Comparison of ENCODE assay signal across 8 cellular contexts in genomic region chr19:35549174-35549788, GRCh38. TPM values are rescaled to one million over a fixed set of nuclear protein-coding genes. Genes with fewer than 3 reads are reported as not detected.
DNase-seq lines count a peak whose midpoint lies in the region; ATAC-seq and TF ChIP-seq lines count a peak whose summit lies in the region.

No MANE protein-coding gene starts in this region.

- no peaks in the 10 kb centered on the region for H3K27me3 Mint-ChIP-seq in activated T-helper 17 cell treated with anti-CD3 and anti-CD28 coated beads, Interleukin-2, amount 50 U/mL, for 72 hours

- no peak for ATAC-seq in activated T-helper 17 cell treated with anti-CD3 and anti-CD28 coated beads, Interleukin-2, amount 50 U/mL, for 72 hours (replicated peaks)
- ATAC-seq in GM21360 (IDR thresholded peaks at IDR 0.05; ENCODE audit: unreplicated experiment) = no peak
- ATAC-seq in GM18505 (IDR thresholded peaks at IDR 0.05; ENCODE audit: unreplicated experiment) = no peak

- peaks cover 13% of the 10 kb centered on the region for H3K4me1 Mint-ChIP-seq in activated T-helper 17 cell treated with anti-CD3 and anti-CD28 coated beads, Interleukin-2, amount 50 U/mL, for 72 hours

- TF ChIP-seq CTCF in LNCAP (IDR thresholded peaks at IDR 0.05) (peak; percentile 78), foreskin fibroblast (IDR thresholded peaks at IDR 0.05; ENCODE audit: low read depth, low read length) (peak; percentile 61), retinal pigment epithelial cell (conservative IDR thresholded peaks at IDR 0.05; ENCODE audit: low read depth, low read length) (peak; percentile 79)

- peak; percentile 70 for DNase-seq in EL
- DNase-seq in RPMI7951 (ENCODE audit: low read depth) = peak; percentile 68
- DNase-seq in foreskin fibroblast = peak; percentile 37 to 80
- no peak for DNase-seq in retinal pigment epithelial cell (ENCODE audit: low read depth)

- peaks cover 46% of the 10 kb centered on the region for H3K36me3 Mint-ChIP-seq in activated T-helper 17 cell treated with anti-CD3 and anti-CD28 coated beads, Interleukin-2, amount 50 U/mL, for 72 hours (ENCODE audit: low read depth)

- H3K4me3 ChIP-seq in foreskin fibroblast (ENCODE audit: low read depth in 1 of 2, low read length in 2 of 2) (no peak overlapping the region), retinal pigment epithelial cell (ENCODE audit: low read length) (no peak overlapping the region)

- H3K4me3 Mint-ChIP-seq in activated T-helper 17 cell treated with anti-CD3 and anti-CD28 coated beads, Interleukin-2, amount 50 U/mL, for 72 hours = no peak overlapping the region

- H3K27ac Mint-ChIP-seq in activated T-helper 17 cell treated with anti-CD3 and anti-CD28 coated beads, Interleukin-2, amount 50 U/mL, for 72 hours = peak overlapping the region; percentile 63

- H3K9me3 Mint-ChIP-seq in activated T-helper 17 cell treated with anti-CD3 and anti-CD28 coated beads, Interleukin-2, amount 50 U/mL, for 72 hours = no peaks in the 10 kb centered on the region

- no peak for TF ChIP-seq POLR2A in GM18505 (IDR thresholded peaks at IDR 0.05; ENCODE audit: borderline replicate concordance, extremely low read depth, insufficient read depth, insufficient read length)

RNA-seq across cellular contexts. Expression of gene TMEM147, which starts 3.9 kb away (rescaled TPM):
- 133 and 153 TPM in 2 replicates for total RNA-seq in RPMI7951 (2014; rRNA removed; shearing (Covaris generic))
- 10 to 100 TPM; 45.0 to 74.1 TPM for total RNA-seq in activated T-helper 17 cell treated with anti-CD3 and anti-CD28 coated beads, Interleukin-2, amount 50 U/mL, for 72 hours

RNA-seq across cellular contexts. Expression of gene ATP4A, which starts 14.2 kb away (rescaled TPM):
- 0.12 TPM in 1 of 2 replicates, not detected in the other for total RNA-seq in RPMI7951 (2014; rRNA removed; shearing (Covaris generic))
- not detected for total RNA-seq in activated T-helper 17 cell treated with anti-CD3 and anti-CD28 coated beads, Interleukin-2, amount 50 U/mL, for 72 hours

RNA-seq across cellular contexts. Expression of gene GAPDHS, which starts 16.0 kb away (rescaled TPM):
- total RNA-seq in RPMI7951 (2014; rRNA removed; shearing (Covaris generic)) = 0.20 TPM in 1 of 2 replicates, not detected in the other
- total RNA-seq in activated T-helper 17 cell treated with anti-CD3 and anti-CD28 coated beads, Interleukin-2, amount 50 U/mL, for 72 hours = not detected

RNA-seq across cellular contexts. Expression of gene SBSN, which starts 21.2 kb away (rescaled TPM):
- total RNA-seq in RPMI7951 (2014; rRNA removed; shearing (Covaris generic)) = not detected in 2 replicates
- not detected for total RNA-seq in activated T-helper 17 cell treated with anti-CD3 and anti-CD28 coated beads, Interleukin-2, amount 50 U/mL, for 72 hours

RNA-seq across cellular contexts. Expression of gene DMKN, which starts 35.8 kb away (rescaled TPM):
- 2.9 TPM in 1 of 2 replicates, not detected in the other for total RNA-seq in RPMI7951 (2014; rRNA removed; shearing (Covaris generic))
- total RNA-seq in activated T-helper 17 cell treated with anti-CD3 and anti-CD28 coated beads, Interleukin-2, amount 50 U/mL, for 72 hours = 1 to 10 TPM in 1 of 2 donors, under 1 TPM in 1; 0.11 to 1.7 TPM
